In the genomic region with DNA sequence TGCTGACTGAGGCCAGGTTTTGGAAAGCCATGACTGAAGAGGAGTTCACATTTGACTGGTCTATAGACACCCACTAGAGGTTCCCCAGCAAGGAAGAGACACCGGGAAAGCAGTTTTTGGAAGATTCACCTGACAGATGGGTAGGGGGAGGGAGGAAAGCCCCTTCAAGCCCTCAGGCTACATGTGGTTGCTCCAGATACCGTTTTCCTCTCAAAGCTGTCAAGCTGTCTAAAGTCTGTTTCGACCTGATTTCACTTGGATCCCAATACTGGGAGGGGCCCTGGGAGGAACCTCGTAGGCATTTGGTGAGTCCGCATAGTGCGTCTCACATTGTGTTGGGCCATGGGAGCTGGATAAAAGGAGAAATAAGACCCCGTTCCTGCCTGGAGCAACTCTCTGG, we compare ENCODE assay signal across 13 cellular contexts. TPM values are rescaled to one million over a fixed set of nuclear protein-coding genes. Genes with fewer than 3 reads are reported as not detected.
A peak's percentile ranks its signal among the peaks of the same experiment; 100 is the strongest.
DNase-seq lines count a peak whose midpoint lies in the region; TF ChIP-seq lines count a peak whose summit lies in the region.
"Had no signal": no experiment of that assay in that cellular context is flagged by ENCODE, and none has a peak within 500 bp of the region (broad histone marks: within the 10 kb centered on the region; RNA-seq: fewer than 3 reads in every experiment).

No MANE protein-coding gene starts in this region.

- H3K36me3 Mint-ChIP-seq in activated CD4-positive, alpha-beta T cell treated with anti-CD3 and anti-CD28 coated beads, Interleukin-2, amount 10 ng/mL, durations not matched to agents 7 days and 5 days (ENCODE audit: low read depth): peaks cover 3% of the 10 kb centered on the region
- H3K36me3 Mint-ChIP-seq in activated naive CD8-positive, alpha-beta T cell treated with anti-CD3 and anti-CD28 coated beads for 36 hours: no peaks in the 10 kb centered on the region

- peak overlapping the region in 2 of 3 donors; percentile 46 to 78 for H3K4me3 ChIP-seq in liver (ENCODE audit: low read depth in 1 of 3, low read length in 3 of 3)
- no peak overlapping the region for H3K4me3 ChIP-seq in testis

- H3K27ac Mint-ChIP-seq in activated CD4-positive, alpha-beta T cell treated with anti-CD3 and anti-CD28 coated beads, Interleukin-2, amount 10 ng/mL, durations not matched to agents 7 days and 5 days: no peak overlapping the region
- H3K27ac Mint-ChIP-seq in activated naive CD8-positive, alpha-beta T cell treated with anti-CD3 and anti-CD28 coated beads for 36 hours: no peak overlapping the region

- CTCF ChIA-PET in activated CD4-positive, alpha-beta T cell treated with anti-CD3 and anti-CD28 coated beads, Interleukin-2, amount 10 ng/mL, durations not matched to agents 7 days and 5 days (lab: Charles Lee): interaction anchor here (1.0 to 8.1 kb wide), 3 partner anchors 8 to 15 kb away, joined by 3 to 72 read pairs (median 3); a partner anchor contains a TSS

- H3K4me1 Mint-ChIP-seq in activated CD4-positive, alpha-beta T cell treated with anti-CD3 and anti-CD28 coated beads, Interleukin-2, amount 10 ng/mL, durations not matched to agents 7 days and 5 days: peaks cover 11% of the 10 kb centered on the region
- peaks cover 19% of the 10 kb centered on the region for H3K4me1 Mint-ChIP-seq in activated naive CD8-positive, alpha-beta T cell treated with anti-CD3 and anti-CD28 coated beads for 36 hours

- no peak for TF ChIP-seq POLR2A in testis (IDR thresholded peaks at IDR 0.05)

- peak overlapping the region; percentile 13 to 50 for H3K9ac ChIP-seq in liver (ENCODE audit: low read depth in 1 of 2, low read length in 2 of 2)

- H3K27ac ChIP-seq in liver (ENCODE audit: low read depth in 1 of 2, low read length in 2 of 2) (peak overlapping the region; percentile 87 to 99), testis (peak overlapping the region; percentile 98 to 99)

- H3K27me3 ChIP-seq in liver (ENCODE audit: control insufficient read depth in 4 of 4, insufficient read depth in 4 of 4, low read length in 3 of 4) (no peaks in the 10 kb centered on the region), testis (no peaks in the 10 kb centered on the region)

- POLR2A ChIA-PET in activated CD4-positive, alpha-beta T cell treated with anti-CD3 and anti-CD28 coated beads, Interleukin-2, amount 10 ng/mL, durations not matched to agents 7 days and 5 days (lab: Charles Lee): interaction anchor here (0.6 kb wide), 1 partner anchor 13 kb away, joined by 4 read pairs; no protein-coding TSS in a partner anchor

- TF ChIP-seq RAD21 in liver (IDR thresholded peaks at IDR 0.05): no peak

- H3K4me3 Mint-ChIP-seq in activated CD4-positive, alpha-beta T cell treated with anti-CD3 and anti-CD28 coated beads, Interleukin-2, amount 10 ng/mL, durations not matched to agents 7 days and 5 days: peak overlapping the region; percentile 75
- peak overlapping the region; percentile 65 for H3K4me3 Mint-ChIP-seq in activated naive CD8-positive, alpha-beta T cell treated with anti-CD3 and anti-CD28 coated beads for 36 hours

- DNase-seq in activated CD4-positive, alpha-beta T cell treated with anti-CD3 and anti-CD28 coated beads, Interleukin-2, amount 10 ng/mL, durations not matched to agents 7 days and 5 days: no peak
- no peak for DNase-seq in activated CD4-positive, alpha-beta T cell treated with anti-CD3 and anti-CD28 coated beads for 4 hours
- no peak for DNase-seq in activated naive CD8-positive, alpha-beta T cell treated with anti-CD3 and anti-CD28 coated beads for 36 hours
- DNase-seq in testis: no peak
- no peak for DNase-seq in retina
- no peak for DNase-seq in KG1 (lab: John Stamatoyannopoulos, UW)
- DNase-seq in NCI-H2107 treated with DMSO at 0.1 percent for 48 hours (lab: John Stamatoyannopoulos, UW; ENCODE audit: unreplicated experiment): no peak

- TF ChIP-seq CTCF in liver (IDR thresholded peaks at IDR 0.05; ENCODE audit: low read depth, low read length, missing input control): no peak
- TF ChIP-seq CTCF in testis (IDR thresholded peaks at IDR 0.05): no peak

- 25% methylated on average over 7 of the region's 7 CpGs for WGBS in liver
- 22 to 25% methylated on average over 7 of the region's 7 CpGs for WGBS in testis, 2 donors

- no peaks in the 10 kb centered on the region for H3K36me3 ChIP-seq in liver (ENCODE audit: control insufficient read depth in 4 of 4, insufficient read depth in 3 of 4, low read depth in 1 of 4, low read length in 3 of 4)
- no peaks in the 10 kb centered on the region for H3K36me3 ChIP-seq in testis (ENCODE audit: low read depth, missing control alignments)

- intact Hi-C loops in testis (cut with DNase I; ENCODE audit: low total_unique reads): loop anchor here (2.0 kb wide), 1 partner anchor 52 kb away; no protein-coding TSS in a partner anchor

- peaks cover 8% of the 10 kb centered on the region for H3K9me3 Mint-ChIP-seq in activated CD4-positive, alpha-beta T cell treated with anti-CD3 and anti-CD28 coated beads, Interleukin-2, amount 10 ng/mL, durations not matched to agents 7 days and 5 days
- peaks cover 3% of the 10 kb centered on the region for H3K9me3 Mint-ChIP-seq in activated naive CD8-positive, alpha-beta T cell treated with anti-CD3 and anti-CD28 coated beads for 36 hours

- H3K27me3 Mint-ChIP-seq in activated CD4-positive, alpha-beta T cell treated with anti-CD3 and anti-CD28 coated beads, Interleukin-2, amount 10 ng/mL, durations not matched to agents 7 days and 5 days: peaks cover 53% of the 10 kb centered on the region
- H3K27me3 Mint-ChIP-seq in activated naive CD8-positive, alpha-beta T cell treated with anti-CD3 and anti-CD28 coated beads for 36 hours: peaks cover 4% of the 10 kb centered on the region

- H3K4me1 ChIP-seq in liver (ENCODE audit: control insufficient read depth in 4 of 4, insufficient read depth in 4 of 4, low read length in 3 of 4) (peaks cover 5 to 28% (median 23%) of the 10 kb centered on the region in 4 donors), testis (peaks cover 28% of the 10 kb centered on the region)

- H3K9me3 ChIP-seq in liver (ENCODE audit: control insufficient read depth in 4 of 4, low read length in 3 of 4) (no peaks in the 10 kb centered on the region), testis (no peaks in the 10 kb centered on the region)

TF ChIP-seq in liver, 16 proteins besides CTCF, POLR2A, EP300 and RAD21:
- TF ChIP-seq, protein P1, sequence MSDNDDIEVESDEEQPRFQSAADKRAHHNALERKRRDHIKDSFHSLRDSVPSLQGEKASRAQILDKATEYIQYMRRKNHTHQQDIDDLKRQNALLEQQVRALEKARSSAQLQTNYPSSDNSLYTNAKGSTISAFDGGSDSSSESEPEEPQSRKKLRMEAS (IDR thresholded peaks at IDR 0.05): no peak
- no peak for TF ChIP-seq HNF4G (IDR thresholded peaks at IDR 0.05)

RNA-seq across cellular contexts. Expression of a gene that starts 1.7 kb away (rescaled TPM):
- under 1 TPM; 0.94 TPM for total RNA-seq in activated CD4-positive, alpha-beta T cell treated with anti-CD3 and anti-CD28 coated beads, Interleukin-2, amount 10 ng/mL, durations not matched to agents 7 days and 5 days
- total RNA-seq in activated naive CD8-positive, alpha-beta T cell treated with anti-CD3 and anti-CD28 coated beads for 36 hours: 1 to 10 TPM; 1.3 to 2.0 TPM
- total RNA-seq in liver (100 to 1,000 TPM; 151 to 375 TPM), testis (100 to 1,000 TPM; 135 to 200 TPM)
- polyA plus RNA-seq in liver (100 to 1,000 TPM in 1 of 2 donors, 10 to 100 TPM in 1; 87.5 to 127 TPM), testis (ENCODE audit: insufficient read depth, low read depth, low replicate concordance) (82.4 TPM)

RNA-seq across cellular contexts. Expression of a gene that starts 15.4 kb away (rescaled TPM):
- 100 to 1,000 TPM; 239 to 242 TPM for total RNA-seq in activated CD4-positive, alpha-beta T cell treated with anti-CD3 and anti-CD28 coated beads, Interleukin-2, amount 10 ng/mL, durations not matched to agents 7 days and 5 days
- total RNA-seq in activated naive CD8-positive, alpha-beta T cell treated with anti-CD3 and anti-CD28 coated beads for 36 hours: 100 to 1,000 TPM; 256 to 259 TPM
- total RNA-seq in liver: 10 to 100 TPM; 27.4 to 54.0 TPM
- 10 to 100 TPM; 33.2 to 57.4 TPM for polyA plus RNA-seq in liver
- total RNA-seq in testis: 10 to 100 TPM; 66.2 to 81.5 TPM
- polyA plus RNA-seq in testis (ENCODE audit: insufficient read depth, low read depth, low replicate concordance): 53.2 TPM

RNA-seq across cellular contexts. Expression of a gene that starts 20.9 kb away (rescaled TPM):
- not detected for total RNA-seq in activated CD4-positive, alpha-beta T cell treated with anti-CD3 and anti-CD28 coated beads, Interleukin-2, amount 10 ng/mL, durations not matched to agents 7 days and 5 days
- not detected for total RNA-seq in activated naive CD8-positive, alpha-beta T cell treated with anti-CD3 and anti-CD28 coated beads for 36 hours
- total RNA-seq in liver (not detected), testis (not detected)
- polyA plus RNA-seq in liver (not detected), testis (ENCODE audit: insufficient read depth, low read depth, low replicate concordance) (not detected)
- total RNA-seq: activated naive CD4-positive, alpha-beta T cell treated with anti-CD3 and anti-CD28 coated beads, Interleukin-2, amount 50 U/mL, for 72 hours; glomerular endothelial cell; pulmonary artery endothelial cell; T-helper 1 cell treated with Interleukin-12 subunit alpha and Interleukin-12 subunit beta and Interleukin-4 antibody, amounts not matched to agents 30 ng/mL and 1 ng/mL, for 36 hours had no signal
- polyA plus RNA-seq: BJ had no signal

RNA-seq across cellular contexts. Expression of a gene that starts 37.6 kb away (rescaled TPM):
- 1 to 10 TPM; 5.5 to 6.8 TPM for total RNA-seq in activated CD4-positive, alpha-beta T cell treated with anti-CD3 and anti-CD28 coated beads, Interleukin-2, amount 10 ng/mL, durations not matched to agents 7 days and 5 days
- 10 to 100 TPM; 47.2 to 48.0 TPM for total RNA-seq in activated naive CD8-positive, alpha-beta T cell treated with anti-CD3 and anti-CD28 coated beads for 36 hours
- total RNA-seq in liver (1 to 10 TPM; 3.9 to 10.0 TPM), testis (10 to 100 TPM; 45.7 to 59.5 TPM)
- polyA plus RNA-seq in liver (1 to 10 TPM; 1.9 to 8.6 TPM), testis (ENCODE audit: insufficient read depth, low read depth, low replicate concordance) (31.4 TPM)

RNA-seq across cellular contexts. Expression of a gene that starts 48.0 kb away (rescaled TPM):
- 10 to 100 TPM; 50.2 to 54.3 TPM for total RNA-seq in activated CD4-positive, alpha-beta T cell treated with anti-CD3 and anti-CD28 coated beads, Interleukin-2, amount 10 ng/mL, durations not matched to agents 7 days and 5 days
- total RNA-seq in activated naive CD8-positive, alpha-beta T cell treated with anti-CD3 and anti-CD28 coated beads for 36 hours: 10 to 100 TPM; 50.5 to 51.2 TPM
- total RNA-seq in liver: 10 to 100 TPM in 1 of 2 donors, 1 to 10 TPM in 1; 3.8 to 10.9 TPM
- 1 to 10 TPM; 1.4 to 2.5 TPM for polyA plus RNA-seq in liver
- 10 to 100 TPM; 18.1 to 18.2 TPM for total RNA-seq in testis
- 15.9 TPM for polyA plus RNA-seq in testis (ENCODE audit: insufficient read depth, low read depth, low replicate concordance)

Comparison
In these comparisons a context has a peak if more than half of its experiments do, and no peak if none do; other contexts are left out.
1. H3K4me3 ChIP-seq: peak in liver (2 of 3); none in testis (0 of 2).
2. RNA of a gene that starts 1.7 kb away (total RNA-seq): 151 to 375 TPM in liver and 135 to 200 TPM in testis; 1.3 to 2.0 TPM in activated naive CD8-positive, alpha-beta T cell treated with anti-CD3 and anti-CD28 coated beads for 36 hours and 0.94 TPM in activated CD4-positive, alpha-beta T cell treated with anti-CD3 and anti-CD28 coated beads, Interleukin-2, amount 10 ng/mL, durations not matched to agents 7 days and 5 days; every median in the first group is over 10 times any median in the second.